ENCODE assay signal across 1 cellular context in genomic region chr14:52706724-52707706, GRCh38.
A peak's percentile ranks its signal among the peaks of the same experiment; 100 is the strongest.
TF ChIP-seq lines count a peak whose summit lies in the region.

Gene PSMC6, plus strand, starts transcription at chr14:52707200. Its CDS starts 20 bp downstream, at chr14:52707220.

TF ChIP-seq in HepG2, 621 proteins besides CTCF, POLR2A, EP300 and RAD21 (continued from another document and continues in another):
- TF ChIP-seq ZNF280D (CRISPR knock-in tag; IDR thresholded peaks at IDR 0.05) = peak; percentile 60; the same call in 1 of the 2 replicates
- TF ChIP-seq DR1 (CRISPR knock-in tag; IDR thresholded peaks at IDR 0.05) = peak; percentile 55; the same call in 1 of the 2 replicates
- no peak for TF ChIP-seq ZNF383 (CRISPR knock-in tag; IDR thresholded peaks at IDR 0.05; ENCODE audit: borderline replicate concordance)
- 0 out of 2 replicates have a peak, but pooled peaks have one; percentile 19 for TF ChIP-seq GZF1 (CRISPR knock-in tag; IDR thresholded peaks at IDR 0.05)
- 0 out of 2 replicates have a peak, but pooled peaks have one; percentile 45 for TF ChIP-seq LBX2 (CRISPR knock-in tag; IDR thresholded peaks at IDR 0.05; ENCODE audit: borderline replicate concordance)
- no peak for TF ChIP-seq ZNF569 (CRISPR knock-in tag; IDR thresholded peaks at IDR 0.05; ENCODE audit: borderline replicate concordance)
- TF ChIP-seq ZMYM2 (CRISPR knock-in tag; IDR thresholded peaks at IDR 0.05) = no peak
- peak; percentile 61 for TF ChIP-seq POGZ (CRISPR knock-in tag; IDR thresholded peaks at IDR 0.05)
- 0 out of 2 replicates have a peak, but pooled peaks have one; percentile 18 for TF ChIP-seq ZNF547 (CRISPR knock-in tag; IDR thresholded peaks at IDR 0.05)
- peak; percentile 49; the same call in 1 of the 2 replicates for TF ChIP-seq ZNF580 (CRISPR knock-in tag; IDR thresholded peaks at IDR 0.05; ENCODE audit: borderline replicate concordance, low read depth)
- TF ChIP-seq ZNF7 (CRISPR knock-in tag; IDR thresholded peaks at IDR 0.05) = no peak
- no peak for TF ChIP-seq TFDP1 (CRISPR knock-in tag; IDR thresholded peaks at IDR 0.05; ENCODE audit: borderline replicate concordance)
- 0 out of 2 replicates have a peak, but pooled peaks have one; percentile 12 for TF ChIP-seq ZNF652 (CRISPR knock-in tag; IDR thresholded peaks at IDR 0.05; ENCODE audit: borderline replicate concordance, low read depth)
- 0 out of 2 replicates have a peak, but pooled peaks have one; percentile 32 for TF ChIP-seq FOXC1 (CRISPR knock-in tag; IDR thresholded peaks at IDR 0.05; ENCODE audit: borderline replicate concordance)
- TF ChIP-seq U2AF2 (IDR thresholded peaks at IDR 0.05; ENCODE audit: low read depth, low read length) = no peak
- peak; percentile 73; the same call in 1 of the 2 replicates for TF ChIP-seq ZMYM4 (CRISPR knock-in tag; IDR thresholded peaks at IDR 0.05)
- TF ChIP-seq RBFOX2 (IDR thresholded peaks at IDR 0.05; ENCODE audit: low read depth, low read length) = peak; percentile 70
- TF ChIP-seq PRDM10 (CRISPR knock-in tag; IDR thresholded peaks at IDR 0.05; ENCODE audit: low read depth) = peak; percentile 68
- peak; percentile 61; the same call in 1 of the 2 replicates for TF ChIP-seq MAZ (IDR thresholded peaks at IDR 0.05; ENCODE audit: borderline replicate concordance, low read depth, low read length)
- peak; percentile 90 for TF ChIP-seq MAZ (CRISPR knock-in tag; IDR thresholded peaks at IDR 0.05; ENCODE audit: low read depth)
- no peak; the same call in 1 of the 2 replicates for TF ChIP-seq FOXO1 (CRISPR knock-in tag; IDR thresholded peaks at IDR 0.05)
- TF ChIP-seq EED (CRISPR knock-in tag; IDR thresholded peaks at IDR 0.05) = 0 out of 2 replicates have a peak, but pooled peaks have one; percentile 83
- TF ChIP-seq CBX1 (IDR thresholded peaks at IDR 0.05; ENCODE audit: low read depth) = peak; percentile 11
- TF ChIP-seq NKX3-1 (CRISPR knock-in tag; IDR thresholded peaks at IDR 0.05) = peak; percentile 28; the same call in 1 of the 2 replicates
- TF ChIP-seq ZBED4 (CRISPR knock-in tag; IDR thresholded peaks at IDR 0.05; ENCODE audit: borderline replicate concordance) = peak; percentile 16; the same call in 1 of the 2 replicates
- TF ChIP-seq ARID3A (IDR thresholded peaks at IDR 0.05; ENCODE audit: low read depth, low read length) = peak; percentile 8; the same call in 1 of the 2 replicates
- no peak for TF ChIP-seq RNF219 (CRISPR knock-in tag; IDR thresholded peaks at IDR 0.05)
- peak; percentile 65 for TF ChIP-seq ZEB1 (IDR thresholded peaks at IDR 0.05; ENCODE audit: insufficient replicate concordance, low read depth)
- TF ChIP-seq NCOR1 (IDR thresholded peaks at IDR 0.05; ENCODE audit: borderline replicate concordance, low read length) = 0 out of 2 replicates have a peak, but pooled peaks have one; percentile 30
- TF ChIP-seq ZNF598 (CRISPR knock-in tag; IDR thresholded peaks at IDR 0.05; ENCODE audit: borderline replicate concordance) = 0 out of 2 replicates have a peak, but pooled peaks have one; percentile 55
- TF ChIP-seq GTF3A (CRISPR knock-in tag; conservative IDR thresholded peaks at IDR 0.05) = no peak
- TF ChIP-seq ZNF879 (CRISPR knock-in tag; IDR thresholded peaks at IDR 0.05) = no peak; the same call in 1 of the 2 replicates
- TF ChIP-seq NFATC3 (CRISPR knock-in tag; IDR thresholded peaks at IDR 0.05) = no peak
- TF ChIP-seq KAT8 (CRISPR knock-in tag; IDR thresholded peaks at IDR 0.05) = peak; percentile 40
- 0 out of 2 replicates have a peak, but pooled peaks have one; percentile 37 for TF ChIP-seq ZNF75D (CRISPR knock-in tag; IDR thresholded peaks at IDR 0.05; ENCODE audit: borderline replicate concordance)
- peak; percentile 70 for TF ChIP-seq GABPA (IDR thresholded peaks at IDR 0.05; ENCODE audit: low read depth, low read length)
- TF ChIP-seq GABPA (CRISPR knock-in tag; IDR thresholded peaks at IDR 0.05; ENCODE audit: low read depth) = peak; percentile 91
- TF ChIP-seq ZNF704 (CRISPR knock-in tag; IDR thresholded peaks at IDR 0.05; ENCODE audit: borderline replicate concordance) = no peak; the same call in 1 of the 2 replicates
